In genomic region chr1:180229483-180230415, GRCh38 we compare ENCODE assay signal across 1 cellular context.
A peak's percentile ranks its signal among the peaks of the same experiment; 100 is the strongest.
TF ChIP-seq lines count a peak whose summit lies in the region.

Gene LHX4, plus strand, starts transcription at chr1:180230264. Its CDS starts 266 bp downstream, at chr1:180230530.

TF ChIP-seq in HEK293, 187 proteins besides CTCF, POLR2A, EP300 and RAD21 (continued from another document):
- TF ChIP-seq KLF16 (tag by site-specific recombination; IDR thresholded peaks at IDR 0.05) (0 out of 2 replicates have a peak, but pooled peaks have one; percentile 45), ZNF398 (tag by site-specific recombination; IDR thresholded peaks at IDR 0.05) (peak; percentile 55), ZBTB48 (tag by site-specific recombination; IDR thresholded peaks at IDR 0.05) (peak; percentile 44; the same call in 1 of the 2 replicates), ZEB2 (tag by site-specific recombination; IDR thresholded peaks at IDR 0.05) (peak; percentile 33; the same call in 1 of the 2 replicates), ZNF2 (tag by site-specific recombination; IDR thresholded peaks at IDR 0.05) (peak; percentile 54; the same call in 1 of the 2 replicates), ZBTB6 (tag by site-specific recombination; IDR thresholded peaks at IDR 0.05) (0 out of 2 replicates have a peak, but pooled peaks have one; percentile 5), HOXD13 (CRISPR knock-in tag; IDR thresholded peaks at IDR 0.05; ENCODE audit: borderline replicate concordance) (no peak), ZNF341 (tag by site-specific recombination; IDR thresholded peaks at IDR 0.05; ENCODE audit: low read depth) (peak; percentile 77), ZNF530 (tag by site-specific recombination; IDR thresholded peaks at IDR 0.05; ENCODE audit: low read depth) (no peak), GLI4 (tag by site-specific recombination; IDR thresholded peaks at IDR 0.05) (no peak), TCF7L2 (IDR thresholded peaks at IDR 0.05; ENCODE audit: borderline replicate concordance, low read depth, low read length) (peak; percentile 97), ZBTB1 (tag by site-specific recombination; IDR thresholded peaks at IDR 0.05) (no peak), ZNF133 (tag by site-specific recombination; IDR thresholded peaks at IDR 0.05) (no peak), IKZF3 (tag by site-specific recombination; IDR thresholded peaks at IDR 0.05) (peak; percentile 74), SCRT2 (tag by site-specific recombination; IDR thresholded peaks at IDR 0.05) (peak; percentile 95), ZNF561 (tag by site-specific recombination; IDR thresholded peaks at IDR 0.05; ENCODE audit: borderline replicate concordance) (0 out of 2 replicates have a peak, but pooled peaks have one; percentile 32), KLF8 (tag by site-specific recombination; IDR thresholded peaks at IDR 0.05) (peak; percentile 45; the same call in 1 of the 2 replicates), ZIC2 (tag by site-specific recombination; IDR thresholded peaks at IDR 0.05) (peak; percentile 82), ZNF501 (tag by site-specific recombination; IDR thresholded peaks at IDR 0.05) (peak; percentile 68; the same call in 1 of the 2 replicates), ZNF785 (tag by site-specific recombination; IDR thresholded peaks at IDR 0.05) (0 out of 2 replicates have a peak, but pooled peaks have one; percentile 29), SCRT1 (tag by site-specific recombination; IDR thresholded peaks at IDR 0.05; ENCODE audit: borderline replicate concordance) (peak; percentile 82), ZNF266 (tag by site-specific recombination; IDR thresholded peaks at IDR 0.05; ENCODE audit: low read depth) (no peak), SP2 (tag by site-specific recombination; IDR thresholded peaks at IDR 0.05) (peak; percentile 44; the same call in 1 of the 2 replicates), ZNF600 (tag by site-specific recombination; IDR thresholded peaks at IDR 0.05) (peak; percentile 81), ZNF423 (tag by site-specific recombination; IDR thresholded peaks at IDR 0.05) (peak; percentile 41; the same call in 1 of the 2 replicates), AEBP2 (tag by site-specific recombination; IDR thresholded peaks at IDR 0.05; ENCODE audit: borderline replicate concordance) (no peak), ZNF404 (tag by site-specific recombination; IDR thresholded peaks at IDR 0.05) (no peak), ZBTB49 (tag by site-specific recombination; IDR thresholded peaks at IDR 0.05; ENCODE audit: low read depth) (no peak)
